Comparison of ENCODE assay signal across 2 cellular contexts in genomic region chr2:231489990-231490389, GRCh38.
TF ChIP-seq lines count a peak whose summit lies in the region.

No MANE protein-coding gene starts in this region.

TF ChIP-seq in Ishikawa, 13 proteins besides CTCF, POLR2A, EP300 and RAD21 (continued from another document):
- no peak for TF ChIP-seq ZBTB7A (IDR thresholded peaks at IDR 0.05; ENCODE audit: low read depth)
- TF ChIP-seq EGR1 (IDR thresholded peaks at IDR 0.05) = no peak
- TF ChIP-seq USF1 (IDR thresholded peaks at IDR 0.05) = no peak
- no peak for TF ChIP-seq TAF1 (IDR thresholded peaks at IDR 0.05; ENCODE audit: low read depth)
- no peak for TF ChIP-seq NFIC (IDR thresholded peaks at IDR 0.05)
- no peak for TF ChIP-seq REST (IDR thresholded peaks at IDR 0.05; ENCODE audit: low read depth)
- no peak for TF ChIP-seq TEAD4 (IDR thresholded peaks at IDR 0.05)
- no peak for TF ChIP-seq FOXM1 (IDR thresholded peaks at IDR 0.05; ENCODE audit: borderline replicate concordance, low read depth)
TF ChIP-seq in Ishikawa: peak in this region for 0.

TF ChIP-seq in GM12878, 131 proteins besides CTCF, POLR2A, EP300 and RAD21 (continued from another document):
- TF ChIP-seq ZBTB33 (IDR thresholded peaks at IDR 0.05) (peak; percentile 98), IKZF1 (conservative IDR thresholded peaks at IDR 0.05) (peak; percentile 33; the same call in 1 of the 2 replicates), CHD2 (IDR thresholded peaks at IDR 0.05; ENCODE audit: borderline replicate concordance, low read depth, low read length) (no peak), GABPA (IDR thresholded peaks at IDR 0.05; ENCODE audit: low read depth) (no peak), ZNF217 (IDR thresholded peaks at IDR 0.05) (no peak)
TF ChIP-seq in GM12878: peak in this region for 2.
